ENCODE assay signal across 1 cellular context in genomic region chr4:1415681-1415981, GRCh38.
TF ChIP-seq lines count a peak whose summit lies in the region.

No MANE protein-coding gene starts in this region.

TF ChIP-seq in GM23338, 12 proteins besides CTCF, POLR2A, EP300 and RAD21 (continued from another document):
- TF ChIP-seq, protein P1, sequence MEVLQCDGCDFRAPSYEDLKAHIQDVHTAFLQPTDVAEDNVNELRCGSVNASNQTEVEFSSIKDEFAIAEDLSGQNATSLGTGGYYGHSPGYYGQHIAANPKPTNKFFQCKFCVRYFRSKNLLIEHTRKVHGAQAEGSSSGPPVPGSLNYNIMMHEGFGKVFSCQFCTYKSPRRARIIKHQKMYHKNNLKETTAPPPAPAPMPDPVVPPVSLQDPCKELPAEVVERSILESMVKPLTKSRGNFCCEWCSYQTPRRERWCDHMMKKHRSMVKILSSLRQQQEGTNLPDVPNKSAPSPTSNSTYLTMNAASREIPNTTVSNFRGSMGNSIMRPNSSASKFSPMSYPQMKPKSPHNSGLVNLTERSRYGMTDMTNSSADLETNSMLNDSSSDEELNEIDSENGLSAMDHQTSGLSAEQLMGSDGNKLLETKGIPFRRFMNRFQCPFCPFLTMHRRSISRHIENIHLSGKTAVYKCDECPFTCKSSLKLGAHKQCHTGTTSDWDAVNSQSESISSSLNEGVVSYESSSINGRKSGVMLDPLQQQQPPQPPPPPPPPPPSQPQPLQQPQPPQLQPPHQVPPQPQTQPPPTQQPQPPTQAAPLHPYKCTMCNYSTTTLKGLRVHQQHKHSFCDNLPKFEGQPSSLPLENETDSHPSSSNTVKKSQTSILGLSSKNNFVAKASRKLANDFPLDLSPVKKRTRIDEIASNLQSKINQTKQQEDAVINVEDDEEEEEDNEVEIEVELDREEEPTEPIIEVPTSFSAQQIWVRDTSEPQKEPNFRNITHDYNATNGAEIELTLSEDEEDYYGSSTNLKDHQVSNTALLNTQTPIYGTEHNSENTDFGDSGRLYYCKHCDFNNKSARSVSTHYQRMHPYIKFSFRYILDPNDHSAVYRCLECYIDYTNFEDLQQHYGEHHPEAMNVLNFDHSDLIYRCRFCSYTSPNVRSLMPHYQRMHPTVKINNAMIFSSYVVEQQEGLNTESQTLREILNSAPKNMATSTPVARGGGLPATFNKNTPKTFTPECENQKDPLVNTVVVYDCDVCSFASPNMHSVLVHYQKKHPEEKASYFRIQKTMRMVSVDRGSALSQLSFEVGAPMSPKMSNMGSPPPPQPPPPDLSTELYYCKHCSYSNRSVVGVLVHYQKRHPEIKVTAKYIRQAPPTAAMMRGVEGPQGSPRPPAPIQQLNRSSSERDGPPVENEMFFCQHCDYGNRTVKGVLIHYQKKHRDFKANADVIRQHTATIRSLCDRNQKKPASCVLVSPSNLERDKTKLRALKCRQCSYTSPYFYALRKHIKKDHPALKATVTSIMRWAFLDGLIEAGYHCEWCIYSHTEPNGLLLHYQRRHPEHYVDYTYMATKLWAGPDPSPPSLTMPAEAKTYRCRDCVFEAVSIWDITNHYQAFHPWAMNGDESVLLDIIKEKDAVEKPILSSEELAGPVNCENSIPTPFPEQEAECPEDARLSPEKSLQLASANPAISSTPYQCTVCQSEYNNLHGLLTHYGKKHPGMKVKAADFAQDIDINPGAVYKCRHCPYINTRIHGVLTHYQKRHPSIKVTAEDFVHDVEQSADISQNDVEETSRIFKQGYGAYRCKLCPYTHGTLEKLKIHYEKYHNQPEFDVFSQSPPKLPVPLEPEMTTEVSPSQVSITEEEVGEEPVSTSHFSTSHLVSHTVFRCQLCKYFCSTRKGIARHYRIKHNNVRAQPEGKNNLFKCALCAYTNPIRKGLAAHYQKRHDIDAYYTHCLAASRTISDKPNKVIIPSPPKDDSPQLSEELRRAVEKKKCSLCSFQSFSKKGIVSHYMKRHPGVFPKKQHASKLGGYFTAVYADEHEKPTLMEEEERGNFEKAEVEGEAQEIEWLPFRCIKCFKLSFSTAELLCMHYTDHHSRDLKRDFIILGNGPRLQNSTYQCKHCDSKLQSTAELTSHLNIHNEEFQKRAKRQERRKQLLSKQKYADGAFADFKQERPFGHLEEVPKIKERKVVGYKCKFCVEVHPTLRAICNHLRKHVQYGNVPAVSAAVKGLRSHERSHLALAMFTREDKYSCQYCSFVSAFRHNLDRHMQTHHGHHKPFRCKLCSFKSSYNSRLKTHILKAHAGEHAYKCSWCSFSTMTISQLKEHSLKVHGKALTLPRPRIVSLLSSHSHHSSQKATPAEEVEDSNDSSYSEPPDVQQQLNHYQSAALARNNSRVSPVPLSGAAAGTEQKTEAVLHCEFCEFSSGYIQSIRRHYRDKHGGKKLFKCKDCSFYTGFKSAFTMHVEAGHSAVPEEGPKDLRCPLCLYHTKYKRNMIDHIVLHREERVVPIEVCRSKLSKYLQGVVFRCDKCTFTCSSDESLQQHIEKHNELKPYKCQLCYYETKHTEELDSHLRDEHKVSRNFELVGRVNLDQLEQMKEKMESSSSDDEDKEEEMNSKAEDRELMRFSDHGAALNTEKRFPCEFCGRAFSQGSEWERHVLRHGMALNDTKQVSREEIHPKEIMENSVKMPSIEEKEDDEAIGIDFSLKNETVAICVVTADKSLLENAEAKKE (CRISPR knock-in tag; IDR thresholded peaks at IDR 0.05), result no peak
- TF ChIP-seq EZH2 (IDR thresholded peaks at IDR 0.05; ENCODE audit: low read depth, unreplicated experiment) (no peak), POLR2AphosphoS5 (IDR thresholded peaks at IDR 0.05; ENCODE audit: low read depth) (no peak), NANOG (IDR thresholded peaks at IDR 0.05; ENCODE audit: borderline replicate concordance) (no peak), ZNF331 (CRISPR knock-in tag; IDR thresholded peaks at IDR 0.05; ENCODE audit: low read depth) (no peak), STAT1 (IDR thresholded peaks at IDR 0.05; ENCODE audit: unreplicated experiment) (no peak), ZNF114 (CRISPR knock-in tag; IDR thresholded peaks at IDR 0.05) (no peak)
- TF ChIP-seq, protein P2, sequence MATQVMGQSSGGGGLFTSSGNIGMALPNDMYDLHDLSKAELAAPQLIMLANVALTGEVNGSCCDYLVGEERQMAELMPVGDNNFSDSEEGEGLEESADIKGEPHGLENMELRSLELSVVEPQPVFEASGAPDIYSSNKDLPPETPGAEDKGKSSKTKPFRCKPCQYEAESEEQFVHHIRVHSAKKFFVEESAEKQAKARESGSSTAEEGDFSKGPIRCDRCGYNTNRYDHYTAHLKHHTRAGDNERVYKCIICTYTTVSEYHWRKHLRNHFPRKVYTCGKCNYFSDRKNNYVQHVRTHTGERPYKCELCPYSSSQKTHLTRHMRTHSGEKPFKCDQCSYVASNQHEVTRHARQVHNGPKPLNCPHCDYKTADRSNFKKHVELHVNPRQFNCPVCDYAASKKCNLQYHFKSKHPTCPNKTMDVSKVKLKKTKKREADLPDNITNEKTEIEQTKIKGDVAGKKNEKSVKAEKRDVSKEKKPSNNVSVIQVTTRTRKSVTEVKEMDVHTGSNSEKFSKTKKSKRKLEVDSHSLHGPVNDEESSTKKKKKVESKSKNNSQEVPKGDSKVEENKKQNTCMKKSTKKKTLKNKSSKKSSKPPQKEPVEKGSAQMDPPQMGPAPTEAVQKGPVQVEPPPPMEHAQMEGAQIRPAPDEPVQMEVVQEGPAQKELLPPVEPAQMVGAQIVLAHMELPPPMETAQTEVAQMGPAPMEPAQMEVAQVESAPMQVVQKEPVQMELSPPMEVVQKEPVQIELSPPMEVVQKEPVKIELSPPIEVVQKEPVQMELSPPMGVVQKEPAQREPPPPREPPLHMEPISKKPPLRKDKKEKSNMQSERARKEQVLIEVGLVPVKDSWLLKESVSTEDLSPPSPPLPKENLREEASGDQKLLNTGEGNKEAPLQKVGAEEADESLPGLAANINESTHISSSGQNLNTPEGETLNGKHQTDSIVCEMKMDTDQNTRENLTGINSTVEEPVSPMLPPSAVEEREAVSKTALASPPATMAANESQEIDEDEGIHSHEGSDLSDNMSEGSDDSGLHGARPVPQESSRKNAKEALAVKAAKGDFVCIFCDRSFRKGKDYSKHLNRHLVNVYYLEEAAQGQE (IDR thresholded peaks at IDR 0.05; ENCODE audit: unreplicated experiment), result no peak
